24 cellular contexts compared by ENCODE assay signal in the genomic region with DNA sequence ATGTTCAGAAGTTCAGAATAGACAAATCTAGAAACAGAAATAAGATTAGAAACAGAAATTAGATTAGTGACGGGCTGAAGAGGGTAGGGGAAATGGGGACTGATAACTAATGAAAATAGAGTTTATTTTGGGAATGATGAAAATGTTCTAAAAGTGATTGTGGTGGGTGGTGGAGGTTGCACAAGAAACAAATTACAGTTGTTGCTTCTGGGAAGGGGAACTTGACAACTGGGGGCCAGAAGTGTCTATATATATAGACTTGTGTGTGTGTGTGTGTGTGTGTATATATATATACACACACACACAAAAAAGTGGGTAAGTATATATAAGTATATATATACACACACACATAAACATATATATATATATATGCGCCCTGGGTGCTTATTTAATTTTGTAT.
A peak's percentile ranks its signal among the peaks of the same experiment; 100 is the strongest.
DNase-seq lines count a peak whose midpoint lies in the region; ATAC-seq, FAIRE-seq and TF ChIP-seq lines count a peak whose summit lies in the region.
"Had no signal": no experiment of that assay in that cellular context is flagged by ENCODE, and none has a peak within 500 bp of the region (broad histone marks: within the 10 kb centered on the region; RNA-seq: fewer than 3 reads in every experiment).

No MANE protein-coding gene starts in this region.

- H3K4me1 ChIP-seq in GM12878 (ENCODE audit: control insufficient read depth, insufficient read depth, low read length) (peaks cover 10% of the 10 kb centered on the region), right cardiac atrium (ENCODE audit: control insufficient read depth, insufficient read depth, low read length) (no peaks in the 10 kb centered on the region)
- H3K4me1 ChIP-seq: BLaER1 had no signal

- H3K27ac ChIP-seq in GM12878 (ENCODE audit: control insufficient read depth, insufficient read depth), result no peak overlapping the region
- no peak overlapping the region for H3K27ac ChIP-seq in right cardiac atrium (ENCODE audit: low read length)
- H3K27ac ChIP-seq: 22Rv1, BLaER1, RWPE1 had no signal

- CTCF ChIA-PET in GM12878 (lab: Yijun Ruan, JAX), result no interaction called here

- TF ChIP-seq CTCF in GM12878 (IDR thresholded peaks at IDR 0.05 in 2 of 3, conservative IDR thresholded peaks at IDR 0.05 in 1 of 3; ENCODE audit: control insufficient read depth in 2 of 3, extremely low read depth in 1 of 3, insufficient read depth in 1 of 3, low read depth in 3 of 3, low read length in 3 of 3), result no peak

- DNase-seq in SIG-M5 treated with dmso at 0.1 percent for 504 hours (lab: John Stamatoyannopoulos, UW; ENCODE audit: unreplicated experiment) (peak; percentile 67), SIG-M5 (lab: John Stamatoyannopoulos, UW) (no peak), NOMO-1 treated with dmso at 0.1 percent for 144 hours (lab: John Stamatoyannopoulos, UW; ENCODE audit: unreplicated experiment) (peak; percentile 45), GM12878 (ENCODE audit: low read depth, low spot score) (no peak), right cardiac atrium (no peak)
- no peak for DNase-seq in stimulated activated CD4-positive, alpha-beta T cell treated with anti-CD3 and anti-CD28 coated beads, Interleukin-2, amount 100 ng/mL, for 24 hours
- DNase-seq: ACHN; CD8-positive, alpha-beta T cell; DND-41; NCI-H1092 treated with DMSO at 0.1 percent for 48 hours; NCI-H1436 treated with DMSO at 0.1 percent for 48 hours; NCI-H1930; NCI-H510A; NCI-H82; SHP77 treated with DMSO at 0.1 percent for 48 hours had no signal

- FAIRE-seq in GM12878 (lab: Jason Lieb, UNC), result no peak
- FAIRE-seq: GM12892, GM18507, GM19239 had no signal

- TF ChIP-seq POLR2A in GM12878 (IDR thresholded peaks at IDR 0.05; ENCODE audit: low read depth, low read length), result no peak

- no peak for TF ChIP-seq RAD21 in GM12878 (IDR thresholded peaks at IDR 0.05; ENCODE audit: insufficient read depth, low read depth, low read length)

- RAD21 ChIA-PET in GM12878 (lab: Charles Lee; ENCODE audit: unreplicated experiment), result no interaction called here

- no TSS peak for BruUV-seq in GM12878 (replicated peaks; lab: Mats Ljungman, UMichigan)

- TF ChIP-seq EP300 in GM12878 (IDR thresholded peaks at IDR 0.05; ENCODE audit: borderline replicate concordance in 1 of 2, control insufficient read depth in 1 of 2, low read depth in 2 of 2, low read length in 2 of 2), result no peak

- intact Hi-C loops in GM12878 (cut with micrococcal nuclease; ENCODE audit: unreplicated experiment) (no loop called here), right cardiac atrium (cut with DNase I) (no loop called here)

- POLR2A ChIA-PET in GM12878 (lab: Charles Lee), result no interaction called here

- no peak overlapping the region for H3K9ac ChIP-seq in GM12878 (ENCODE audit: control insufficient read depth, insufficient read depth, low read length)
- H3K9ac ChIP-seq: BLaER1 had no signal

- H3K27me3 ChIP-seq in GM12878 (replicated peaks in 1 of 2; ENCODE audit: control insufficient read depth in 2 of 2, insufficient read depth in 2 of 2, low read length in 1 of 2) (no peaks in the 10 kb centered on the region), right cardiac atrium (ENCODE audit: control insufficient read depth, insufficient read depth) (no peaks in the 10 kb centered on the region)
- H3K27me3 ChIP-seq: BLaER1 had no signal

- no peaks in the 10 kb centered on the region for H3K79me2 ChIP-seq in GM12878 (ENCODE audit: control insufficient read depth, insufficient read depth, low read length)

- no peak for ATAC-seq in GM12878
- ATAC-seq in right cardiac atrium, result no peak
- no peak for ATAC-seq in GM21390 (IDR thresholded peaks at IDR 0.05; ENCODE audit: unreplicated experiment)
- no peak for ATAC-seq in HG03159 (IDR thresholded peaks at IDR 0.05; ENCODE audit: unreplicated experiment)
- ATAC-seq: CD8-positive, alpha-beta T cell; SK-N-SH treated with all-trans-retinoic acid at 6 μM for 48 hours had no signal

- H2AFZ ChIP-seq in GM12878 (ENCODE audit: control insufficient read depth, low read depth, low read length), result no peak overlapping the region; the same call in 1 of the 2 replicates

- no peaks in the 10 kb centered on the region for H4K20me1 ChIP-seq in GM12878 (ENCODE audit: control insufficient read depth, insufficient read depth)
- H4K20me1 ChIP-seq: BLaER1 had no signal

- WGBS in GM12878 (ENCODE audit: insufficient coverage, insufficient replicate concordance, low lambda C conversion rate, missing lambda C conversion rate), result 19% methylated on average over 2 of the region's 2 CpGs
- 71% methylated on average over 2 of the region's 2 CpGs for WGBS in right cardiac atrium

- H3K9me3 ChIP-seq in GM12878 (replicated peaks; ENCODE audit: control insufficient read depth, insufficient read depth, low read length), result no peaks in the 10 kb centered on the region
- no peaks in the 10 kb centered on the region for H3K9me3 ChIP-seq in right cardiac atrium (ENCODE audit: control insufficient read depth, low read length)
- H3K9me3 ChIP-seq: BLaER1 had no signal

- in situ Hi-C loops in GM12878 (cut with MboI), result no loop called here

- SMC1A ChIA-PET in GM12878 (lab: Charles Lee; ENCODE audit: uncharacterized antibody, unreplicated experiment), result no interaction called here

- no peaks in the 10 kb centered on the region for H3K36me3 ChIP-seq in GM12878 (ENCODE audit: control insufficient read depth in 2 of 2, insufficient read depth in 2 of 2, low read length in 1 of 2)
- H3K36me3 ChIP-seq: BLaER1 had no signal

- H3K4me2 ChIP-seq in GM12878 (ENCODE audit: control insufficient read depth, insufficient read depth), result peak overlapping the region; percentile 33; the same call in 1 of the 2 replicates
- H3K4me2 ChIP-seq: BLaER1 had no signal

- H3K4me3 ChIP-seq in GM12878 (no peak overlapping the region; the same call in 1 of the 2 replicates), right cardiac atrium (ENCODE audit: low read length) (no peak overlapping the region)
- H3K4me3 ChIP-seq: BLaER1 had no signal

TF ChIP-seq in GM12878, 131 proteins besides CTCF, POLR2A, EP300 and RAD21:
- TF ChIP-seq MEF2A (IDR thresholded peaks at IDR 0.05; ENCODE audit: insufficient read depth, low read depth, low read length) (0 out of 2 replicates have a peak, but pooled peaks have one; percentile 24), SMARCA5 (IDR thresholded peaks at IDR 0.05) (no peak)

Comparison
In these comparisons a context has a peak if more than half of its experiments do, and no peak if none do; other contexts are left out.
1. DNase-seq: peak in SIG-M5 treated with dmso at 0.1 percent for 504 hours (single experiment) and NOMO-1 treated with dmso at 0.1 percent for 144 hours (single experiment); none in SIG-M5 (single experiment), GM12878 (single experiment), right cardiac atrium (0 of 3) and stimulated activated CD4-positive, alpha-beta T cell treated with anti-CD3 and anti-CD28 coated beads, Interleukin-2, amount 100 ng/mL, for 24 hours (0 of 2).